ENCODE assay signal across 18 cellular contexts in the genomic region with DNA sequence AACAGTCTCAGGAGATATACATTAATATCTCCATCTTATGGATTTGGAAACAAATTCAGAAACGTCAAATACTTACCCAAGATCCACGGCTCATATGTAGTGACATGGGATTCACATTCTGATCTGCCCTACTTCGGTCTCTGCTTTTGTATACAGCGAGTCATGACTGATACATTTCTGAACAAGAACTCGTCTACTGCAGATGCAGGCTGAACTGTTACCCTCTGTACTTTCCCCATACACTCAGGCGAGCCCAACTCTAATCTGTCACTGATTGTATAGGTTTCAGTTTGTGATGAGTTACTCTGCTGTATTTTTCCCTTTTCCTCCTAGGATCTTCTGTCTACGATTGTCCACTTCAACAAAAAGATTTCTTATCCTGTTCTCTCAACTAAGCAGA.
DNase-seq lines count a peak whose midpoint lies in the region; ATAC-seq, FAIRE-seq and TF ChIP-seq lines count a peak whose summit lies in the region.
"Had no signal": no experiment of that assay in that cellular context is flagged by ENCODE, and none has a peak within 500 bp of the region (broad histone marks: within the 10 kb centered on the region; RNA-seq: fewer than 3 reads in every experiment).

No MANE protein-coding gene starts in this region.

- H3K36me3 ChIP-seq in mammary epithelial cell (ENCODE audit: insufficient read depth, low read length) (no peaks in the 10 kb centered on the region), GM12878 (ENCODE audit: control insufficient read depth in 2 of 2, insufficient read depth in 2 of 2, low read length in 1 of 2) (no peaks in the 10 kb centered on the region), gastroesophageal sphincter (no peaks in the 10 kb centered on the region)
- H3K36me3 ChIP-seq: SJCRH30 had no signal

- WGBS in mammary epithelial cell (ENCODE audit: low coverage, missing lambda C conversion rate): 84% methylated on average over 7 of the region's 7 CpGs
- WGBS in GM12878 (ENCODE audit: insufficient coverage, insufficient replicate concordance, low lambda C conversion rate, missing lambda C conversion rate): 5% methylated on average over 7 of the region's 7 CpGs
- WGBS in gastroesophageal sphincter (ENCODE audit: low coverage in 1 of 2), 2 donors: 79 to 83% methylated on average over 7 of the region's 7 CpGs

- TF ChIP-seq CTCF in mammary epithelial cell (conservative IDR thresholded peaks at IDR 0.05 in 1 of 2, IDR thresholded peaks at IDR 0.05 in 1 of 2; ENCODE audit: extremely low read depth in 1 of 2, insufficient read depth in 1 of 2, low read depth in 1 of 2, low read length in 2 of 2) (no peak), MCF 10A (IDR thresholded peaks at IDR 0.05; ENCODE audit: unreplicated experiment) (no peak), GM12878 (IDR thresholded peaks at IDR 0.05 in 2 of 3, conservative IDR thresholded peaks at IDR 0.05 in 1 of 3; ENCODE audit: control insufficient read depth in 2 of 3, extremely low read depth in 1 of 3, insufficient read depth in 1 of 3, low read depth in 3 of 3, low read length in 3 of 3) (no peak), foreskin keratinocyte (conservative IDR thresholded peaks at IDR 0.05) (no peak), gastroesophageal sphincter (IDR thresholded peaks at IDR 0.05) (no peak)

- H3K27me3 ChIP-seq in mammary epithelial cell (ENCODE audit: insufficient read depth, low read length) (peaks cover 6% of the 10 kb centered on the region), GM12878 (replicated peaks in 1 of 2; ENCODE audit: control insufficient read depth in 2 of 2, insufficient read depth in 2 of 2, low read length in 1 of 2) (no peaks in the 10 kb centered on the region; a peak in 1 of 4 replicates), foreskin keratinocyte (no peaks in the 10 kb centered on the region), gastroesophageal sphincter (no peaks in the 10 kb centered on the region)
- H3K27me3 ChIP-seq: SJCRH30 had no signal

- dilution Hi-C loops in mammary epithelial cell (cut with HindIII; ENCODE audit: low sequenced_read_pairs): no loop called here

- H2AFZ ChIP-seq in mammary epithelial cell (ENCODE audit: low read depth, low read length): no peak overlapping the region
- no peak overlapping the region for H2AFZ ChIP-seq in GM12878 (ENCODE audit: control insufficient read depth, low read depth, low read length)

- DNase-seq in mammary epithelial cell (peak; percentile 51), MCF 10A (ENCODE audit: unreplicated experiment) (no peak), GM12878 (ENCODE audit: low read depth, low spot score) (no peak), foreskin keratinocyte (peak; percentile 25 to 37), AG08395 (ENCODE audit: low spot score) (no peak), dermis blood vessel endothelial cell (no peak), epidermal melanocyte (ENCODE audit: insufficient read length, low spot score) (no peak)
- DNase-seq: CD4-positive, alpha-beta memory T cell; GOT3; KBM-7; NCI-H1417 treated with DMSO at 0.1 percent for 48 hours; NCI-H2029; NCI-H2171; NCI-H446; SJCRH30 had no signal

- no peaks in the 10 kb centered on the region for H3K36me3 Mint-ChIP-seq in MCF 10A (ENCODE audit: insufficient read depth, unreplicated experiment)
- H3K36me3 Mint-ChIP-seq: CD4-positive, alpha-beta memory T cell had no signal

- H3K79me2 ChIP-seq in mammary epithelial cell (ENCODE audit: insufficient read depth, low read length): no peaks in the 10 kb centered on the region
- H3K79me2 ChIP-seq in GM12878 (ENCODE audit: control insufficient read depth, insufficient read depth, low read length): no peaks in the 10 kb centered on the region

- SMC1A ChIA-PET in GM12878 (lab: Charles Lee; ENCODE audit: uncharacterized antibody, unreplicated experiment): no interaction called here

- no peaks in the 10 kb centered on the region for H4K20me1 ChIP-seq in mammary epithelial cell (ENCODE audit: insufficient read depth, low read length)
- H4K20me1 ChIP-seq in GM12878 (ENCODE audit: control insufficient read depth, insufficient read depth): no peaks in the 10 kb centered on the region

- H3K4me2 ChIP-seq in mammary epithelial cell (ENCODE audit: insufficient read depth, low read depth, low read length): no peak overlapping the region
- no peak overlapping the region for H3K4me2 ChIP-seq in GM12878 (ENCODE audit: control insufficient read depth, insufficient read depth)

- BruUV-seq in mammary epithelial cell (replicated peaks; lab: Mats Ljungman, UMichigan) (no TSS peak), MCF 10A (replicated peaks; lab: Mats Ljungman, UMichigan) (no TSS peak), GM12878 (replicated peaks; lab: Mats Ljungman, UMichigan) (no TSS peak)

- TF ChIP-seq POLR2A in GM12878 (IDR thresholded peaks at IDR 0.05; ENCODE audit: low read depth, low read length) (no peak), gastroesophageal sphincter (IDR thresholded peaks at IDR 0.05) (no peak)

- ATAC-seq in GM12878: peak; percentile 55
- peak; percentile 76 for ATAC-seq in foreskin keratinocyte
- no peak for ATAC-seq in gastroesophageal sphincter

- TF ChIP-seq EP300 in GM12878 (IDR thresholded peaks at IDR 0.05; ENCODE audit: borderline replicate concordance in 1 of 2, control insufficient read depth in 1 of 2, low read depth in 2 of 2, low read length in 2 of 2) (no peak), gastroesophageal sphincter (IDR thresholded peaks at IDR 0.05) (no peak)

- CTCF ChIA-PET in mammary epithelial cell (lab: Charles Lee; ENCODE audit: low non-redundant PET): no interaction called here
- CTCF ChIA-PET in MCF 10A (lab: Yijun Ruan, JAX): no interaction called here
- CTCF ChIA-PET in GM12878 (lab: Yijun Ruan, JAX): no interaction called here

- H3K9ac ChIP-seq in mammary epithelial cell (ENCODE audit: insufficient read depth, low read length): no peak overlapping the region
- no peak overlapping the region for H3K9ac ChIP-seq in GM12878 (ENCODE audit: control insufficient read depth, insufficient read depth, low read length)

- RAD21 ChIA-PET in GM12878 (lab: Charles Lee; ENCODE audit: unreplicated experiment): interaction anchor here (1.8 kb wide), 1 partner anchor 67 kb away, joined by 6 read pairs; no protein-coding TSS in a partner anchor

- no peak overlapping the region for H3K4me3 Mint-ChIP-seq in MCF 10A (ENCODE audit: unreplicated experiment)
- H3K4me3 Mint-ChIP-seq: CD4-positive, alpha-beta memory T cell had no signal

- no peak overlapping the region for H3K27ac ChIP-seq in mammary epithelial cell (ENCODE audit: insufficient read depth, low read depth, low read length)
- H3K27ac ChIP-seq in GM12878 (ENCODE audit: control insufficient read depth, insufficient read depth): no peak overlapping the region
- peak overlapping the region; percentile 33 for H3K27ac ChIP-seq in foreskin keratinocyte
- H3K27ac ChIP-seq in gastroesophageal sphincter: no peak overlapping the region
- H3K27ac ChIP-seq: 22Rv1, SJCRH30 had no signal

- POLR2A ChIA-PET in MCF 10A (lab: Yijun Ruan, JAX) (no interaction called here), GM12878 (lab: Charles Lee) (no interaction called here)

- H3K4me1 Mint-ChIP-seq in MCF 10A (ENCODE audit: insufficient read depth, unreplicated experiment): no peaks in the 10 kb centered on the region
- H3K4me1 Mint-ChIP-seq: CD4-positive, alpha-beta memory T cell had no signal

- H3K4me1 ChIP-seq in mammary epithelial cell (ENCODE audit: insufficient read depth, low read length) (no peaks in the 10 kb centered on the region), GM12878 (ENCODE audit: control insufficient read depth, insufficient read depth, low read length) (no peaks in the 10 kb centered on the region), foreskin keratinocyte (no peaks in the 10 kb centered on the region), gastroesophageal sphincter (no peaks in the 10 kb centered on the region)
- H3K4me1 ChIP-seq: SJCRH30 had no signal

- H3K4me3 ChIP-seq in mammary epithelial cell (replicated peaks in 1 of 3; ENCODE audit: insufficient read depth in 1 of 3, low read depth in 2 of 3, low read length in 3 of 3) (no peak overlapping the region), GM12878 (no peak overlapping the region), gastroesophageal sphincter (no peak overlapping the region)
- H3K4me3 ChIP-seq: SJCRH30 had no signal

- H3K9me3 Mint-ChIP-seq in MCF 10A (ENCODE audit: unreplicated experiment): no peaks in the 10 kb centered on the region
- H3K9me3 Mint-ChIP-seq: CD4-positive, alpha-beta memory T cell had no signal

- H3K27ac Mint-ChIP-seq in MCF 10A (ENCODE audit: low read depth, unreplicated experiment): no peak overlapping the region
- H3K27ac Mint-ChIP-seq: CD4-positive, alpha-beta memory T cell had no signal

- no peaks in the 10 kb centered on the region for H3K27me3 Mint-ChIP-seq in MCF 10A (ENCODE audit: insufficient read depth, unreplicated experiment)

- in situ Hi-C loops in mammary epithelial cell (cut with MboI; ENCODE audit: low sequenced_read_pairs in 2 of 2): no loop called here
- in situ Hi-C loops in GM12878 (cut with MboI): no loop called here

- no peak for FAIRE-seq in GM12878 (lab: Jason Lieb, UNC)
- FAIRE-seq: GM18507 had no signal

- H3K9me3 ChIP-seq in mammary epithelial cell (replicated peaks; ENCODE audit: insufficient read depth, low read length): no peaks in the 10 kb centered on the region
- H3K9me3 ChIP-seq in GM12878 (replicated peaks; ENCODE audit: control insufficient read depth, insufficient read depth, low read length): no peaks in the 10 kb centered on the region
- H3K9me3 ChIP-seq in gastroesophageal sphincter: no peaks in the 10 kb centered on the region
- H3K9me3 ChIP-seq: SJCRH30 had no signal

- no peak for TF ChIP-seq RAD21 in GM12878 (IDR thresholded peaks at IDR 0.05; ENCODE audit: insufficient read depth, low read depth, low read length)

- intact Hi-C loops in mammary epithelial cell (cut with micrococcal nuclease) (no loop called here), MCF 10A (cut with micrococcal nuclease) (no loop called here), GM12878 (cut with micrococcal nuclease; ENCODE audit: unreplicated experiment) (no loop called here)

TF ChIP-seq in GM12878, 131 proteins besides CTCF, POLR2A, EP300 and RAD21:
- TF ChIP-seq MEF2B (IDR thresholded peaks at IDR 0.05; ENCODE audit: partially characterized antibody, poor library complexity, severe bottlenecking): no peak
- 0 out of 2 replicates have a peak, but pooled peaks have one; percentile 19 for TF ChIP-seq NR2F1 (conservative IDR thresholded peaks at IDR 0.05)

Comparison
In these comparisons a context has a peak if more than half of its experiments do, and no peak if none do; other contexts are left out.
1. DNase-seq: peak in mammary epithelial cell (single experiment) and foreskin keratinocyte (2 of 2); none in MCF 10A (single experiment), GM12878 (single experiment), AG08395 (single experiment), dermis blood vessel endothelial cell (single experiment) and epidermal melanocyte (single experiment).